Comparison of ENCODE assay signal across 9 cellular contexts in genomic region chr12:49345840-49346658, GRCh38. TPM values are rescaled to one million over a fixed set of nuclear protein-coding genes. Genes with fewer than 3 reads are reported as not detected.
A peak's percentile ranks its signal among the peaks of the same experiment; 100 is the strongest.
DNase-seq lines count a peak whose midpoint lies in the region; ATAC-seq and TF ChIP-seq lines count a peak whose summit lies in the region.
"Had no signal": no experiment of that assay in that cellular context is flagged by ENCODE, and none has a peak within 500 bp of the region (broad histone marks: within the 10 kb centered on the region; RNA-seq: fewer than 3 reads in every experiment).

No MANE protein-coding gene starts in this region.

- peak overlapping the region; percentile 29 for H3K9ac ChIP-seq in mesenchymal stem cell (ENCODE audit: low read length)

- no peak overlapping the region for H4K8ac ChIP-seq in mesenchymal stem cell (ENCODE audit: low read length)

- H3K27me3 Mint-ChIP-seq in activated naive CD8-positive, alpha-beta T cell treated with anti-CD3 and anti-CD28 coated beads, Interleukin-2, amount 50 U/mL, for 24 hours = peaks cover 66% of the 10 kb centered on the region

- no peak overlapping the region for H3K4ac ChIP-seq in mesenchymal stem cell (ENCODE audit: low read depth in 1 of 2, low read length in 2 of 2)

- H2BK120ac ChIP-seq in mesenchymal stem cell (ENCODE audit: low read depth, low read length) = no peak overlapping the region

- H3K36me3 ChIP-seq in heart right ventricle (no peaks in the 10 kb centered on the region), mesenchymal stem cell (ENCODE audit: control insufficient read depth in 1 of 2, insufficient read depth in 2 of 2, low read depth in 1 of 2, low read length in 2 of 2) (peaks cover 0 to 6% of the 10 kb centered on the region in 2 experiments), upper lobe of right lung (no peaks in the 10 kb centered on the region)

- H3K9me3 ChIP-seq in heart right ventricle = no peaks in the 10 kb centered on the region
- no peaks in the 10 kb centered on the region for H3K9me3 ChIP-seq in mesenchymal stem cell (ENCODE audit: control insufficient read depth, low read length)
- H3K9me3 ChIP-seq in upper lobe of right lung = no peaks in the 10 kb centered on the region

- no peak overlapping the region for H3K18ac ChIP-seq in mesenchymal stem cell (ENCODE audit: low read depth in 1 of 2, low read length in 2 of 2)

- H3K4me2 ChIP-seq in mesenchymal stem cell (ENCODE audit: low read length, poor library complexity, severe bottlenecking) = peak overlapping the region; percentile 90

- no peaks in the 10 kb centered on the region for H3K9me3 Mint-ChIP-seq in activated naive CD8-positive, alpha-beta T cell treated with anti-CD3 and anti-CD28 coated beads, Interleukin-2, amount 50 U/mL, for 24 hours

- H4K91ac ChIP-seq in mesenchymal stem cell (ENCODE audit: low read length) = no peak overlapping the region

- no peak overlapping the region for H3K27ac Mint-ChIP-seq in activated naive CD8-positive, alpha-beta T cell treated with anti-CD3 and anti-CD28 coated beads, Interleukin-2, amount 50 U/mL, for 24 hours

- H3K4me3 ChIP-seq in heart right ventricle = peak overlapping the region in 9 of 10 donors; percentile 23 to 51 (median 43)
- peak overlapping the region; percentile 45 to 68 for H3K4me3 ChIP-seq in mesenchymal stem cell (ENCODE audit: insufficient read depth in 1 of 2, low read depth in 1 of 2, low read length in 2 of 2)
- peak overlapping the region; percentile 19 for H3K4me3 ChIP-seq in upper lobe of right lung

- TF ChIP-seq CTCF in heart right ventricle (IDR thresholded peaks at IDR 0.05) (no peak), upper lobe of right lung (IDR thresholded peaks at IDR 0.05) (no peak)

- no peaks in the 10 kb centered on the region for H3K79me1 ChIP-seq in mesenchymal stem cell (replicated peaks; ENCODE audit: low read length, poor library complexity, severe bottlenecking)

- peak overlapping the region; percentile 49 for H3K4me3 Mint-ChIP-seq in activated naive CD8-positive, alpha-beta T cell treated with anti-CD3 and anti-CD28 coated beads, Interleukin-2, amount 50 U/mL, for 24 hours

- peak overlapping the region; percentile 4 for H2BK5ac ChIP-seq in mesenchymal stem cell (ENCODE audit: low read depth, low read length, poor library complexity, severe bottlenecking)

- intact Hi-C loops in heart right ventricle (cut with DNase I) (loop anchor here in 2 of 10 donors (2.0 to 10.0 kb wide), 2 partner anchors 51 to 57 kb away; partner anchors contain the start of gene PRPH (in 1 of the 2)), Right ventricle myocardium superior (cut with DNase I) (no loop called here), upper lobe of right lung (cut with DNase I) (loop anchor here (10.0 kb wide), 1 partner anchor 61 kb away; no protein-coding TSS in a partner anchor)

- H3K27ac ChIP-seq in heart right ventricle (no peak overlapping the region), mesenchymal stem cell (ENCODE audit: low read length, poor library complexity, severe bottlenecking) (no peak overlapping the region), upper lobe of right lung (no peak overlapping the region)

- WGBS in heart right ventricle, 2 donors = 2 to 3% methylated on average over 59 to 60 of the region's 60 CpGs
- WGBS in mesenchymal stem cell = under 1% methylated on average over 57 of the region's 60 CpGs

- no peak overlapping the region for H2AFZ ChIP-seq in mesenchymal stem cell (ENCODE audit: low read depth, low read length)

- peaks cover 16 to 98% (median 81%) of the 10 kb centered on the region in 7 donors for H3K27me3 ChIP-seq in heart right ventricle
- H3K27me3 ChIP-seq in mesenchymal stem cell (ENCODE audit: control insufficient read depth in 1 of 2, insufficient read depth in 1 of 2, low read length in 2 of 2) = peaks cover 67 to 88% of the 10 kb centered on the region in 2 experiments
- peaks cover 83% of the 10 kb centered on the region for H3K27me3 ChIP-seq in upper lobe of right lung

- DNase-seq in heart right ventricle (no peak), Right ventricle myocardium superior (no peak), mesenchymal stem cell (no peak), upper lobe of right lung (peak; percentile 52)
- DNase-seq in activated naive CD8-positive, alpha-beta T cell treated with anti-CD3 and anti-CD28 coated beads, Interleukin-2, amount 50 U/mL, for 24 hours = no peak
- no peak for DNase-seq in activated CD4-positive, CD25-positive, alpha-beta regulatory T cell treated with anti-CD3 and anti-CD28 coated beads, Interleukin-2, amount 50 U/mL, for 72 hours

- H3K4me1 ChIP-seq in heart right ventricle (peaks cover 32 to 64% (median 57%) of the 10 kb centered on the region in 9 donors), mesenchymal stem cell (ENCODE audit: control insufficient read depth, insufficient read depth, low read depth, low read length) (peaks cover 59% of the 10 kb centered on the region), upper lobe of right lung (peaks cover 49% of the 10 kb centered on the region)

- no peak overlapping the region for H3K23ac ChIP-seq in mesenchymal stem cell (ENCODE audit: low read length in 2 of 2)

- no peak overlapping the region for H2BK15ac ChIP-seq in mesenchymal stem cell (ENCODE audit: low read depth, poor library complexity, severe bottlenecking)

- H3K36me3 Mint-ChIP-seq in activated naive CD8-positive, alpha-beta T cell treated with anti-CD3 and anti-CD28 coated beads, Interleukin-2, amount 50 U/mL, for 24 hours (ENCODE audit: low read depth) = no peaks in the 10 kb centered on the region

- H3K14ac ChIP-seq in mesenchymal stem cell (ENCODE audit: low read length in 2 of 2) = no peak overlapping the region

- H3K4me1 Mint-ChIP-seq in activated naive CD8-positive, alpha-beta T cell treated with anti-CD3 and anti-CD28 coated beads, Interleukin-2, amount 50 U/mL, for 24 hours = peaks cover 41% of the 10 kb centered on the region

- peak overlapping the region in 1 of 2 experiments; percentile 29 for H2BK12ac ChIP-seq in mesenchymal stem cell (ENCODE audit: low read length in 2 of 2)

- no peak overlapping the region for H2AK5ac ChIP-seq in mesenchymal stem cell (ENCODE audit: low read length, severe bottlenecking)

- ATAC-seq in heart right ventricle (no peak), Right ventricle myocardium superior (ENCODE audit: poor library complexity) (no peak), upper lobe of right lung (no peak), HG02852 (IDR thresholded peaks at IDR 0.05; ENCODE audit: unreplicated experiment) (no peak), GM18498 (IDR thresholded peaks at IDR 0.05; ENCODE audit: unreplicated experiment) (no peak)
- ATAC-seq in activated naive CD8-positive, alpha-beta T cell treated with anti-CD3 and anti-CD28 coated beads, Interleukin-2, amount 50 U/mL, for 24 hours = no peak

RNA-seq across cellular contexts. Expression of gene DNAJC22, which starts 0.6 kb away (rescaled TPM):
- total RNA-seq in heart right ventricle = under 1 TPM in 7 of 10 donors, not detected in 3; 0.17 to 0.59 (median 0.26) TPM
- under 1 TPM in 1 of 2 donors, not detected in 1; 0.01 TPM for polyA plus RNA-seq in heart right ventricle
- 0.16 TPM for total RNA-seq in Right ventricle myocardium superior
- 1.6 TPM for polyA plus RNA-seq in mesenchymal stem cell (2013, experiment 1 of 2)
- 1.8 TPM for polyA plus RNA-seq in mesenchymal stem cell (2013, experiment 2 of 2)
- 0.67 TPM for total RNA-seq in upper lobe of right lung

RNA-seq across cellular contexts. Expression of gene C1QL4, which starts 9.1 kb away (rescaled TPM):
- total RNA-seq in heart right ventricle (not detected), Right ventricle myocardium superior (not detected), upper lobe of right lung (not detected)
- not detected for polyA plus RNA-seq in heart right ventricle
- not detected for polyA plus RNA-seq in mesenchymal stem cell (2013, experiment 1 of 2)
- polyA plus RNA-seq in mesenchymal stem cell (2013, experiment 2 of 2) = not detected
- total RNA-seq: left lobe of liver had no signal

RNA-seq across cellular contexts. Expression of gene SPATS2, which starts 21.2 kb away (rescaled TPM):
- total RNA-seq in heart right ventricle (10 to 100 TPM in 1 of 10 donors, 1 to 10 TPM in 9; 3.5 to 10.6 (median 5.1) TPM), Right ventricle myocardium superior (7.0 TPM), upper lobe of right lung (12.6 TPM)
- 10 to 100 TPM in 1 of 2 donors, 1 to 10 TPM in 1; 4.8 to 11.5 TPM for polyA plus RNA-seq in heart right ventricle
- 42.1 TPM for polyA plus RNA-seq in mesenchymal stem cell (2013, experiment 1 of 2)
- 43.0 TPM for polyA plus RNA-seq in mesenchymal stem cell (2013, experiment 2 of 2)

RNA-seq across cellular contexts. Expression of gene TROAP, which starts 23.0 kb away (rescaled TPM):
- total RNA-seq in heart right ventricle (1 to 10 TPM in 2 of 10 donors, under 1 TPM in 5, not detected in 3; 0.40 to 4.9 (median 0.72) TPM), Right ventricle myocardium superior (0.67 TPM), upper lobe of right lung (0.96 TPM)
- polyA plus RNA-seq in heart right ventricle = 1 to 10 TPM in 1 of 2 donors, under 1 TPM in 1; 0.20 to 1.3 TPM
- polyA plus RNA-seq in mesenchymal stem cell (2013, experiment 1 of 2) = 7.5 TPM
- 6.9 TPM for polyA plus RNA-seq in mesenchymal stem cell (2013, experiment 2 of 2)

RNA-seq across cellular contexts. Expression of gene PRPH, which starts 51.1 kb away (rescaled TPM):
- total RNA-seq in heart right ventricle (under 1 TPM in 5 of 10 donors, not detected in 5; 0.10 to 0.64 (median 0.47) TPM), Right ventricle myocardium superior (not detected), upper lobe of right lung (not detected)
- under 1 TPM; 0.35 to 0.51 TPM for polyA plus RNA-seq in heart right ventricle
- polyA plus RNA-seq in mesenchymal stem cell (2013, experiment 1 of 2) = not detected
- not detected for polyA plus RNA-seq in mesenchymal stem cell (2013, experiment 2 of 2)
- total RNA-seq: left lobe of liver had no signal
